ENCODE assay signal across 2 cellular contexts in genomic region chr2:178891959-178892485, GRCh38.
TF ChIP-seq lines count a peak whose summit lies in the region.

No MANE protein-coding gene starts in this region.

TF ChIP-seq in SK-N-SH, 30 proteins besides CTCF, POLR2A, EP300 and RAD21 (continued from another document):
- TF ChIP-seq YY1 (IDR thresholded peaks at IDR 0.05; ENCODE audit: low read depth) (no peak), ELF1 (IDR thresholded peaks at IDR 0.05) (no peak), REST (IDR thresholded peaks at IDR 0.05; ENCODE audit: low read depth, low read length) (no peak), RCOR1 (IDR thresholded peaks at IDR 0.05; ENCODE audit: low read length) (no peak), EZH2phosphoT487 (IDR thresholded peaks at IDR 0.05; ENCODE audit: borderline replicate concordance, low read depth) (no peak), MEF2A (IDR thresholded peaks at IDR 0.05; ENCODE audit: borderline replicate concordance, low read depth) (no peak), USF1 (IDR thresholded peaks at IDR 0.05; ENCODE audit: borderline replicate concordance, low read depth) (no peak), TEAD4 (IDR thresholded peaks at IDR 0.05; ENCODE audit: borderline replicate concordance, insufficient read depth) (no peak), GABPA (IDR thresholded peaks at IDR 0.05; ENCODE audit: low read depth) (no peak), NFIC (IDR thresholded peaks at IDR 0.05; ENCODE audit: borderline replicate concordance) (no peak), MAX (IDR thresholded peaks at IDR 0.05; ENCODE audit: low read depth) (no peak)
- TF ChIP-seq, protein P1, sequence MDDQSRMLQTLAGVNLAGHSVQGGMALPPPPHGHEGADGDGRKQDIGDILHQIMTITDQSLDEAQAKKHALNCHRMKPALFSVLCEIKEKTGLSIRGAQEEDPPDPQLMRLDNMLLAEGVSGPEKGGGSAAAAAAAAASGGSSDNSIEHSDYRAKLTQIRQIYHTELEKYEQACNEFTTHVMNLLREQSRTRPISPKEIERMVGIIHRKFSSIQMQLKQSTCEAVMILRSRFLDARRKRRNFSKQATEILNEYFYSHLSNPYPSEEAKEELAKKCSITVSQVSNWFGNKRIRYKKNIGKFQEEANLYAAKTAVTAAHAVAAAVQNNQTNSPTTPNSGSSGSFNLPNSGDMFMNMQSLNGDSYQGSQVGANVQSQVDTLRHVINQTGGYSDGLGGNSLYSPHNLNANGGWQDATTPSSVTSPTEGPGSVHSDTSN (IDR thresholded peaks at IDR 0.05), result no peak
- TF ChIP-seq, protein P2, sequence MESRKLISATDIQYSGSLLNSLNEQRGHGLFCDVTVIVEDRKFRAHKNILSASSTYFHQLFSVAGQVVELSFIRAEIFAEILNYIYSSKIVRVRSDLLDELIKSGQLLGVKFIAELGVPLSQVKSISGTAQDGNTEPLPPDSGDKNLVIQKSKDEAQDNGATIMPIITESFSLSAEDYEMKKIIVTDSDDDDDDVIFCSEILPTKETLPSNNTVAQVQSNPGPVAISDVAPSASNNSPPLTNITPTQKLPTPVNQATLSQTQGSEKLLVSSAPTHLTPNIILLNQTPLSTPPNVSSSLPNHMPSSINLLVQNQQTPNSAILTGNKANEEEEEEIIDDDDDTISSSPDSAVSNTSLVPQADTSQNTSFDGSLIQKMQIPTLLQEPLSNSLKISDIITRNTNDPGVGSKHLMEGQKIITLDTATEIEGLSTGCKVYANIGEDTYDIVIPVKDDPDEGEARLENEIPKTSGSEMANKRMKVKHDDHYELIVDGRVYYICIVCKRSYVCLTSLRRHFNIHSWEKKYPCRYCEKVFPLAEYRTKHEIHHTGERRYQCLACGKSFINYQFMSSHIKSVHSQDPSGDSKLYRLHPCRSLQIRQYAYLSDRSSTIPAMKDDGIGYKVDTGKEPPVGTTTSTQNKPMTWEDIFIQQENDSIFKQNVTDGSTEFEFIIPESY (IDR thresholded peaks at IDR 0.05; ENCODE audit: borderline replicate concordance, low read depth), result no peak

TF ChIP-seq in SK-N-SH treated with all-trans-retinoic acid at 6 μM for 48 hours, 23 proteins besides CTCF, POLR2A, EP300 and RAD21 (continued from another document):
- TF ChIP-seq TOX (CRISPR knock-in tag; IDR thresholded peaks at IDR 0.05; ENCODE audit: borderline replicate concordance) (no peak), BACH2 (CRISPR knock-in tag; IDR thresholded peaks at IDR 0.05; ENCODE audit: borderline replicate concordance) (no peak), ARNTL (CRISPR knock-in tag; IDR thresholded peaks at IDR 0.05; ENCODE audit: borderline replicate concordance, low read depth) (no peak), CSRNP3 (CRISPR knock-in tag; IDR thresholded peaks at IDR 0.05) (no peak), CSDC2 (CRISPR knock-in tag; IDR thresholded peaks at IDR 0.05) (no peak), ZNF70 (CRISPR knock-in tag; IDR thresholded peaks at IDR 0.05) (no peak), ZFP3 (CRISPR knock-in tag; IDR thresholded peaks at IDR 0.05) (no peak), ESRRG (CRISPR knock-in tag; IDR thresholded peaks at IDR 0.05) (no peak), SNAI2 (CRISPR knock-in tag; IDR thresholded peaks at IDR 0.05) (no peak), ZFP30 (CRISPR knock-in tag; IDR thresholded peaks at IDR 0.05) (no peak), ISL1 (CRISPR knock-in tag; IDR thresholded peaks at IDR 0.05) (no peak), ZNF565 (CRISPR knock-in tag; conservative IDR thresholded peaks at IDR 0.05; ENCODE audit: low read depth) (no peak), RARB (CRISPR knock-in tag; IDR thresholded peaks at IDR 0.05) (no peak), GLIS3 (CRISPR knock-in tag; IDR thresholded peaks at IDR 0.05) (no peak)
- TF ChIP-seq, protein P3, sequence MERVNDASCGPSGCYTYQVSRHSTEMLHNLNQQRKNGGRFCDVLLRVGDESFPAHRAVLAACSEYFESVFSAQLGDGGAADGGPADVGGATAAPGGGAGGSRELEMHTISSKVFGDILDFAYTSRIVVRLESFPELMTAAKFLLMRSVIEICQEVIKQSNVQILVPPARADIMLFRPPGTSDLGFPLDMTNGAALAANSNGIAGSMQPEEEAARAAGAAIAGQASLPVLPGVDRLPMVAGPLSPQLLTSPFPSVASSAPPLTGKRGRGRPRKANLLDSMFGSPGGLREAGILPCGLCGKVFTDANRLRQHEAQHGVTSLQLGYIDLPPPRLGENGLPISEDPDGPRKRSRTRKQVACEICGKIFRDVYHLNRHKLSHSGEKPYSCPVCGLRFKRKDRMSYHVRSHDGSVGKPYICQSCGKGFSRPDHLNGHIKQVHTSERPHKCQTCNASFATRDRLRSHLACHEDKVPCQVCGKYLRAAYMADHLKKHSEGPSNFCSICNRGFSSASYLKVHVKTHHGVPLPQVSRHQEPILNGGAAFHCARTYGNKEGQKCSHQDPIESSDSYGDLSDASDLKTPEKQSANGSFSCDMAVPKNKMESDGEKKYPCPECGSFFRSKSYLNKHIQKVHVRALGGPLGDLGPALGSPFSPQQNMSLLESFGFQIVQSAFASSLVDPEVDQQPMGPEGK (CRISPR knock-in tag; IDR thresholded peaks at IDR 0.05; ENCODE audit: borderline replicate concordance), result no peak
- TF ChIP-seq, protein P4, sequence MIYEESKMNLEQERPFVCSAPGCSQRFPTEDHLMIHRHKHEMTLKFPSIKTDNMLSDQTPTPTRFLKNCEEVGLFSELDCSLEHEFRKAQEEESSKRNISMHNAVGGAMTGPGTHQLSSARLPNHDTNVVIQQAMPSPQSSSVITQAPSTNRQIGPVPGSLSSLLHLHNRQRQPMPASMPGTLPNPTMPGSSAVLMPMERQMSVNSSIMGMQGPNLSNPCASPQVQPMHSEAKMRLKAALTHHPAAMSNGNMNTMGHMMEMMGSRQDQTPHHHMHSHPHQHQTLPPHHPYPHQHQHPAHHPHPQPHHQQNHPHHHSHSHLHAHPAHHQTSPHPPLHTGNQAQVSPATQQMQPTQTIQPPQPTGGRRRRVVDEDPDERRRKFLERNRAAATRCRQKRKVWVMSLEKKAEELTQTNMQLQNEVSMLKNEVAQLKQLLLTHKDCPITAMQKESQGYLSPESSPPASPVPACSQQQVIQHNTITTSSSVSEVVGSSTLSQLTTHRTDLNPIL (CRISPR knock-in tag; IDR thresholded peaks at IDR 0.05; ENCODE audit: low read depth), result no peak
